11 cellular contexts compared by ENCODE assay signal in genomic region chr9:106892632-106893031, GRCh38. TPM values are rescaled to one million over a fixed set of nuclear protein-coding genes. Genes with fewer than 3 reads are reported as not detected.
DNase-seq lines count a peak whose midpoint lies in the region; ATAC-seq and TF ChIP-seq lines count a peak whose summit lies in the region.
"Had no signal": no experiment of that assay in that cellular context is flagged by ENCODE, and none has a peak within 500 bp of the region (broad histone marks: within the 10 kb centered on the region; RNA-seq: fewer than 3 reads in every experiment).

No MANE protein-coding gene starts in this region.

- no peaks in the 10 kb centered on the region for H3K36me3 ChIP-seq in esophagus muscularis mucosa
- H3K36me3 ChIP-seq: Peyer's patch had no signal

- intact Hi-C loops in esophagus muscularis mucosa (cut with DNase I) = no loop called here

- H3K36me3 Mint-ChIP-seq in mesothelial cell of epicardium = no peaks in the 10 kb centered on the region

- H3K9me3 ChIP-seq in esophagus muscularis mucosa = no peaks in the 10 kb centered on the region
- H3K9me3 ChIP-seq: Peyer's patch had no signal

- H3K4me3 Mint-ChIP-seq in mesothelial cell of epicardium = no peak overlapping the region
- H3K4me3 Mint-ChIP-seq: central memory CD8-positive, alpha-beta T cell had no signal

- no peak for TF ChIP-seq EP300 in esophagus muscularis mucosa (IDR thresholded peaks at IDR 0.05)

- H3K27me3 ChIP-seq in esophagus muscularis mucosa = no peaks in the 10 kb centered on the region
- H3K27me3 ChIP-seq: Peyer's patch had no signal

- no peaks in the 10 kb centered on the region for H3K27me3 Mint-ChIP-seq in mesothelial cell of epicardium (ENCODE audit: low read depth)
- H3K27me3 Mint-ChIP-seq: central memory CD8-positive, alpha-beta T cell had no signal

- no peak for TF ChIP-seq CTCF in esophagus muscularis mucosa (IDR thresholded peaks at IDR 0.05)
- no peak for TF ChIP-seq CTCF in mesothelial cell of epicardium (IDR thresholded peaks at IDR 0.05; ENCODE audit: unreplicated experiment)

- peak overlapping the region; percentile 95 for H3K27ac Mint-ChIP-seq in mesothelial cell of epicardium

- peaks cover 21 to 74% (median 65%) of the 10 kb centered on the region in 4 donors for H3K4me1 ChIP-seq in esophagus muscularis mucosa

- ATAC-seq in GM21515 (IDR thresholded peaks at IDR 0.05; ENCODE audit: unreplicated experiment) = no peak

- peak; percentile 94 for DNase-seq in AG08396 (ENCODE audit: low spot score)
- DNase-seq in NCI-H460 (ENCODE audit: extremely low read depth, low read depth) = peak; percentile 90
- no peak for DNase-seq in esophagus muscularis mucosa (ENCODE audit: extremely low spot score)
- DNase-seq in mesothelial cell of epicardium (ENCODE audit: low spot score in 2 of 2, unreplicated experiment in 2 of 2) = peak; percentile 35 to 74
- no peak for DNase-seq in T-helper 1 cell
- no peak for DNase-seq in hypothalamus (lab: John Stamatoyannopoulos, UW)
- no peak for DNase-seq in stimulated activated CD4-positive, alpha-beta T cell treated with anti-CD3 and anti-CD28 coated beads, Interleukin-2, amount 100 ng/mL, for 24 hours
- DNase-seq: DMS 273 treated with DMSO at 0.1 percent for 48 hours had no signal

- 53% methylated on average over 4 of the region's 4 CpGs for WGBS in esophagus muscularis mucosa

- TF ChIP-seq POLR2A in esophagus muscularis mucosa (IDR thresholded peaks at IDR 0.05; ENCODE audit: low read depth) = no peak

- H3K27ac ChIP-seq in esophagus muscularis mucosa (replicated peaks in 1 of 4) = peak overlapping the region; percentile 20 to 62 (median 39)

- H3K9me3 Mint-ChIP-seq in mesothelial cell of epicardium = no peaks in the 10 kb centered on the region

- H3K4me1 Mint-ChIP-seq in mesothelial cell of epicardium = peaks cover 87% of the 10 kb centered on the region
- H3K4me1 Mint-ChIP-seq: central memory CD8-positive, alpha-beta T cell had no signal

- no peak overlapping the region for H3K4me3 ChIP-seq in esophagus muscularis mucosa
- H3K4me3 ChIP-seq: Peyer's patch had no signal

RNA-seq across cellular contexts. Expression of gene ZNF462, which starts 29.7 kb away (rescaled TPM):
- 9.2 and 10.7 TPM in 2 replicates for total RNA-seq in NCI-H460 (2014; rRNA removed; shearing (Covaris generic))
- polyA plus RNA-seq in NCI-H460 (2014; cell fraction: nucleus; rRNA removed) = 1.8 and 4.2 TPM in 2 replicates
- 10 to 100 TPM; 24.5 to 38.6 (median 34.6) TPM for total RNA-seq in esophagus muscularis mucosa
- total RNA-seq in mesothelial cell of epicardium = 139 to 154 TPM (median 140 TPM) in 3 replicates

Comparison
In these comparisons a context has a peak if more than half of its experiments do, and no peak if none do; other contexts are left out.
1. DNase-seq: peak in AG08396 (single experiment), NCI-H460 (single experiment) and mesothelial cell of epicardium (2 of 2); none in esophagus muscularis mucosa (single experiment), T-helper 1 cell (0 of 5), hypothalamus (0 of 51) and stimulated activated CD4-positive, alpha-beta T cell treated with anti-CD3 and anti-CD28 coated beads, Interleukin-2, amount 100 ng/mL, for 24 hours (0 of 2).